Comparison of ENCODE assay signal across 8 cellular contexts in genomic region chr1:163142152-163142551, GRCh38.
"Had no signal": no experiment of that assay in that cellular context is flagged by ENCODE, and none has a peak within 500 bp of the region (broad histone marks: within the 10 kb centered on the region; RNA-seq: fewer than 3 reads in every experiment).

No MANE protein-coding gene starts in this region.

- ATAC-seq: HepG2, K562 had no signal

- H3K27ac ChIP-seq: HL-60, KMS-11 had no signal

- FAIRE-seq: HepG2, HTR-8/SVneo, K562 had no signal

- H3K4me2 ChIP-seq: KMS-11 had no signal

- DNase-seq: IMR-90, KBM-7, KG1 had no signal

- H3K9ac ChIP-seq: KMS-11 had no signal

- H3K4me3 ChIP-seq: K562 had no signal
